In the genomic region with DNA sequence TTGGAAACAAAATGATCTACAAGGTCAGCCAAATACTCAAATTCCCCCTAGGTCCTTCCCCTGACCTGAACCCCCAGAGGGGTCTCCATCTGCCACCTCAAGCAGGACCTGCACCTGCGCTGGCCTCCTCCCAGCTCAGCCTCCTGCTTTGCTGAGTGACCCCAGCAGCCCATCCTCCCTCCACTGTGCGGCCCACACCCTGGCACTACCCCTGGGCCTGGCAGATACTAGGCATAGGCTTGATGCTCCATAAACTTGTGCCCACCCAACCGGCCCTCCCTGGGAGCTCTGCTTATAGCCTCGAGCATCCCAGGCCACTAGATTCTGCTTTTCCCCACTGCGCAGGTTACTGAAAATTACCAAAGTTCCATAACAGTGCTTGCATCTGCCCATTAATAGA, we compare ENCODE assay signal across 26 cellular contexts.
DNase-seq lines count a peak whose midpoint lies in the region; ATAC-seq and TF ChIP-seq lines count a peak whose summit lies in the region.
"Had no signal": no experiment of that assay in that cellular context is flagged by ENCODE, and none has a peak within 500 bp of the region (broad histone marks: within the 10 kb centered on the region; RNA-seq: fewer than 3 reads in every experiment).

No MANE protein-coding gene starts in this region.

- DNase-seq in CD4-positive, alpha-beta T cell, result no peak
- peak; percentile 59 for DNase-seq in coronary artery (ENCODE audit: low spot score)
- DNase-seq in spleen, result peak; percentile 43
- no peak for DNase-seq in WTC11 (ENCODE audit: low spot score)
- DNase-seq in activated CD4-positive, alpha-beta T cell treated with anti-CD3 and anti-CD28 coated beads, Interleukin-2, amount 50 U/mL, for 4 hours, result no peak
- DNase-seq: activated gamma-delta T cell; activated T-cell treated with anti-CD3 and anti-CD28 coated beads, Interleukin-2, amount 50 U/mL, for 1 hour; central memory CD4-positive, alpha-beta T cell; Karpas-422; NCI-H1436; NCI-H2107; NCI-H446 treated with DMSO at 0.1 percent for 48 hours; NCI-H82; stimulated activated CD4-positive, alpha-beta T cell treated with anti-CD3 and anti-CD28 coated beads, Interleukin-2, amount 100 ng/mL, for 48 hours; uterus had no signal

- WGBS in spleen, 5 donors, result 87 to 97% (median 92%) methylated on average over 5 of the region's 5 CpGs

- no peak for TF ChIP-seq POLR2A in spleen (IDR thresholded peaks at IDR 0.05)

- peak overlapping the region; percentile 27 for H3K27ac Mint-ChIP-seq in CD4-positive, alpha-beta T cell
- peak overlapping the region; percentile 88 to 94 (median 92) for H3K27ac Mint-ChIP-seq in nephron
- H3K27ac Mint-ChIP-seq in WTC11, result no peak overlapping the region
- H3K27ac Mint-ChIP-seq: T-helper 1 cell treated with Interleukin-12 subunit alpha and Interleukin-12 subunit beta and Interleukin-4 antibody, amounts not matched to agents 30 μg/mL and 1 μg/mL, for 36 hours had no signal

- no peaks in the 10 kb centered on the region for H3K27me3 Mint-ChIP-seq in CD4-positive, alpha-beta T cell
- H3K27me3 Mint-ChIP-seq in nephron (ENCODE audit: low read depth), result no peaks in the 10 kb centered on the region
- H3K27me3 Mint-ChIP-seq in WTC11 (ENCODE audit: low read depth), result no peaks in the 10 kb centered on the region

- H3K9me3 Mint-ChIP-seq in CD4-positive, alpha-beta T cell, result no peaks in the 10 kb centered on the region
- H3K9me3 Mint-ChIP-seq in nephron (no peaks in the 10 kb centered on the region), WTC11 (no peaks in the 10 kb centered on the region)
- H3K9me3 Mint-ChIP-seq: T-helper 1 cell treated with Interleukin-12 subunit alpha and Interleukin-12 subunit beta and Interleukin-4 antibody, amounts not matched to agents 30 μg/mL and 1 μg/mL, for 36 hours had no signal

- no peak for ATAC-seq in CD4-positive, alpha-beta T cell (ENCODE audit: poor library complexity)
- ATAC-seq in WTC11, result no peak
- no peak for ATAC-seq in HG02852 (IDR thresholded peaks at IDR 0.05; ENCODE audit: unreplicated experiment)
- no peak for ATAC-seq in GM18511 (IDR thresholded peaks at IDR 0.05; ENCODE audit: unreplicated experiment)

- peaks cover 26% of the 10 kb centered on the region for H3K36me3 Mint-ChIP-seq in CD4-positive, alpha-beta T cell (ENCODE audit: low read depth)
- H3K36me3 Mint-ChIP-seq in nephron (ENCODE audit: low read depth), result no peaks in the 10 kb centered on the region
- no peaks in the 10 kb centered on the region for H3K36me3 Mint-ChIP-seq in WTC11

- no peak overlapping the region for H3K4me3 Mint-ChIP-seq in CD4-positive, alpha-beta T cell
- H3K4me3 Mint-ChIP-seq in nephron, result no peak overlapping the region
- no peak overlapping the region for H3K4me3 Mint-ChIP-seq in WTC11
- H3K4me3 Mint-ChIP-seq: T-helper 1 cell treated with Interleukin-12 subunit alpha and Interleukin-12 subunit beta and Interleukin-4 antibody, amounts not matched to agents 30 μg/mL and 1 μg/mL, for 36 hours had no signal

- H3K27ac ChIP-seq in CD4-positive, alpha-beta T cell (ENCODE audit: low read depth, low read length), result no peak overlapping the region
- no peak overlapping the region for H3K27ac ChIP-seq in coronary artery
- H3K27ac ChIP-seq in spleen, result no peak overlapping the region
- H3K27ac ChIP-seq: C4-2B, HL-60, neutrophil, RWPE1, uterus had no signal

- H3K4me3 ChIP-seq in coronary artery, result no peak overlapping the region
- H3K4me3 ChIP-seq in spleen, result no peak overlapping the region
- H3K4me3 ChIP-seq: HAP-1, lung, SK-N-MC, uterus had no signal

- peaks cover 15 to 95% (median 48%) of the 10 kb centered on the region in 6 donors for H3K4me1 ChIP-seq in spleen
- H3K4me1 ChIP-seq: HAP-1 had no signal

- intact Hi-C loops in CD4-positive, alpha-beta T cell (cut with DNase I, micrococcal nuclease), result no loop called here
- intact Hi-C loops in spleen (cut with DNase I; ENCODE audit: low total_unique reads), result no loop called here

- POLR2A ChIA-PET in CD4-positive, alpha-beta T cell (lab: Charles Lee), result interaction anchor here (1.6 kb wide), 2 partner anchors 20 to 22 kb away, joined by 3 to 5 read pairs; no protein-coding TSS in a partner anchor
- POLR2A ChIA-PET in WTC11 (lab: Charles Lee), result no interaction called here

- H3K4me1 Mint-ChIP-seq in CD4-positive, alpha-beta T cell (ENCODE audit: low read depth), result peaks cover 71% of the 10 kb centered on the region
- peaks cover 64% of the 10 kb centered on the region for H3K4me1 Mint-ChIP-seq in nephron
- H3K4me1 Mint-ChIP-seq in WTC11, result peaks cover 49% of the 10 kb centered on the region

- CTCF ChIA-PET in CD4-positive, alpha-beta T cell (lab: Charles Lee), result no interaction called here
- CTCF ChIA-PET in WTC11 (lab: Charles Lee), result interaction anchor here (1.6 kb wide), 1 partner anchor 100 kb away, joined by 4 read pairs; no protein-coding TSS in a partner anchor

- peaks cover 0 to 28% (median 0%) of the 10 kb centered on the region in 6 donors for H3K36me3 ChIP-seq in spleen
- H3K36me3 ChIP-seq: HAP-1, uterus had no signal

- H3K9me3 ChIP-seq in CD4-positive, alpha-beta T cell (ENCODE audit: control insufficient read depth, low read length), result no peaks in the 10 kb centered on the region
- no peaks in the 10 kb centered on the region for H3K9me3 ChIP-seq in spleen
- H3K9me3 ChIP-seq: HAP-1, neutrophil, uterus had no signal

- no peaks in the 10 kb centered on the region for H3K27me3 ChIP-seq in CD4-positive, alpha-beta T cell (ENCODE audit: control insufficient read depth, insufficient read depth, low read length)
- H3K27me3 ChIP-seq in spleen (replicated peaks in 1 of 7), result no peaks in the 10 kb centered on the region
- H3K27me3 ChIP-seq: neutrophil, uterus had no signal

- TF ChIP-seq CTCF in CD4-positive, alpha-beta T cell (IDR thresholded peaks at IDR 0.05), result no peak
- no peak for TF ChIP-seq CTCF in coronary artery (IDR thresholded peaks at IDR 0.05)
- TF ChIP-seq CTCF in nephron (IDR thresholded peaks at IDR 0.05; ENCODE audit: unreplicated experiment in 3 of 3), result no peak
- TF ChIP-seq CTCF in spleen (IDR thresholded peaks at IDR 0.05 in 8 of 11, conservative IDR thresholded peaks at IDR 0.05 in 3 of 11), result no peak
- no peak for TF ChIP-seq CTCF in WTC11 (IDR thresholded peaks at IDR 0.05)

TF ChIP-seq in WTC11, 78 proteins besides CTCF, POLR2A, EP300 and RAD21:
- TF ChIP-seq MXD4 (CRISPR knock-in tag; IDR thresholded peaks at IDR 0.05; ENCODE audit: borderline replicate concordance) (no peak), JUN (CRISPR knock-in tag; IDR thresholded peaks at IDR 0.05) (no peak), OVOL2 (CRISPR knock-in tag; IDR thresholded peaks at IDR 0.05; ENCODE audit: borderline replicate concordance) (no peak), FOXK1 (CRISPR knock-in tag; IDR thresholded peaks at IDR 0.05) (no peak), NR3C1 (CRISPR knock-in tag; conservative IDR thresholded peaks at IDR 0.05; ENCODE audit: low read depth) (no peak), NFYB (CRISPR knock-in tag; conservative IDR thresholded peaks at IDR 0.05; ENCODE audit: low read depth) (no peak), IRF2 (CRISPR knock-in tag; IDR thresholded peaks at IDR 0.05; ENCODE audit: borderline replicate concordance, low read depth) (no peak), NR2C2 (CRISPR knock-in tag; IDR thresholded peaks at IDR 0.05) (no peak), ELF4 (CRISPR knock-in tag; IDR thresholded peaks at IDR 0.05; ENCODE audit: low read depth) (no peak)

Comparison
In these comparisons a context has a peak if more than half of its experiments do, and no peak if none do; other contexts are left out.
1. DNase-seq: peak in coronary artery (single experiment) and spleen (single experiment); none in CD4-positive, alpha-beta T cell (0 of 10), WTC11 (single experiment) and activated CD4-positive, alpha-beta T cell treated with anti-CD3 and anti-CD28 coated beads, Interleukin-2, amount 50 U/mL, for 4 hours (0 of 2).